ENCODE assay signal across 1 cellular context in the genomic region with DNA sequence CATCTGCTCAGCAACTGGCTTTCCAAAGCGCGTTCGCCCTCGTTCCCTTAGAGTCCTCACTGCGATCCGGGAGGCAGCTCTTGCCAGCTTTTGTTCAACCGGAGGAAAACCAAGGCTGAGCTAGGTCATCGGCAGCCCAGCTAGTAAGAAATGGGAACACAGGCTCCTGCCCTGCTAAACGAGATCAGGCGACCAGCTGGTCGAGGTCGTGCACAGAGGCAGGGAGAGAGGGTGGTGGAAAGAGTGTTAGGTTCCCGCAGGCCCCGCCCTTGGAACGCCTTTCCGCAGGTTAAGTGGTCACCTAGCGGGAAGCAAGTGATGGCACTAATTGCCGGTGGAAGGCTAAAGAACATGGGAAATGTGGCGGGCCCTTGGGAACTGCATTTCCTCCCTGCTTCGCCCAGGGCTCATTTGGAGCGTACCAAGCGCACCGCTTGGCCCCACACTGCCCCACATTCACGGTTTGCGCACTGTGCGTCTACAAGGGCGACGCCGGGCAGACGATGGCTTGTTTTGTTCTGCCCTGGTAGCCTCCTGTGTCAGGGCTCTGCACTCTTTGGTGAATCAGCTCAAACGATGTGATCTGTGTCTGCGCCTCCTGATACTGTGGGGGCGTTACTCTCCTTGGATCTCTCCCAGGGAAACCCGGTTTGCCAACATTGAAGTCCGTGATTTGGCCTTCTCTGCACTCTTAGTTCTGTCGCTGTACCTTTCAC.
TF ChIP-seq lines count a peak whose summit lies in the region.

No MANE protein-coding gene starts in this region.

TF ChIP-seq in WTC11, 78 proteins besides CTCF, POLR2A, EP300 and RAD21 (continued from another document):
- TF ChIP-seq, protein P1, sequence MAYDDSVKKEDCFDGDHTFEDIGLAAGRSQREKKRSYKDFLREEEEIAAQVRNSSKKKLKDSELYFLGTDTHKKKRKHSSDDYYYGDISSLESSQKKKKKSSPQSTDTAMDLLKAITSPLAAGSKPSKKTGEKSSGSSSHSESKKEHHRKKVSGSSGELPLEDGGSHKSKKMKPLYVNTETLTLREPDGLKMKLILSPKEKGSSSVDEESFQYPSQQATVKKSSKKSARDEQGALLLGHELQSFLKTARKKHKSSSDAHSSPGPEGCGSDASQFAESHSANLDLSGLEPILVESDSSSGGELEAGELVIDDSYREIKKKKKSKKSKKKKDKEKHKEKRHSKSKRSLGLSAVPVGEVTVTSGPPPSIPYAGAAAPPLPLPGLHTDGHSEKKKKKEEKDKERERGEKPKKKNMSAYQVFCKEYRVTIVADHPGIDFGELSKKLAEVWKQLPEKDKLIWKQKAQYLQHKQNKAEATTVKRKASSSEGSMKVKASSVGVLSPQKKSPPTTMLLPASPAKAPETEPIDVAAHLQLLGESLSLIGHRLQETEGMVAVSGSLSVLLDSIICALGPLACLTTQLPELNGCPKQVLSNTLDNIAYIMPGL (CRISPR knock-in tag; IDR thresholded peaks at IDR 0.05): no peak
- TF ChIP-seq ZBTB21 (CRISPR knock-in tag; IDR thresholded peaks at IDR 0.05; ENCODE audit: borderline replicate concordance): no peak
- TF ChIP-seq, protein P2, sequence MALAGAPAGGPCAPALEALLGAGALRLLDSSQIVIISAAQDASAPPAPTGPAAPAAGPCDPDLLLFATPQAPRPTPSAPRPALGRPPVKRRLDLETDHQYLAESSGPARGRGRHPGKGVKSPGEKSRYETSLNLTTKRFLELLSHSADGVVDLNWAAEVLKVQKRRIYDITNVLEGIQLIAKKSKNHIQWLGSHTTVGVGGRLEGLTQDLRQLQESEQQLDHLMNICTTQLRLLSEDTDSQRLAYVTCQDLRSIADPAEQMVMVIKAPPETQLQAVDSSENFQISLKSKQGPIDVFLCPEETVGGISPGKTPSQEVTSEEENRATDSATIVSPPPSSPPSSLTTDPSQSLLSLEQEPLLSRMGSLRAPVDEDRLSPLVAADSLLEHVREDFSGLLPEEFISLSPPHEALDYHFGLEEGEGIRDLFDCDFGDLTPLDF (CRISPR knock-in tag; IDR thresholded peaks at IDR 0.05): no peak
- TF ChIP-seq, protein P3, sequence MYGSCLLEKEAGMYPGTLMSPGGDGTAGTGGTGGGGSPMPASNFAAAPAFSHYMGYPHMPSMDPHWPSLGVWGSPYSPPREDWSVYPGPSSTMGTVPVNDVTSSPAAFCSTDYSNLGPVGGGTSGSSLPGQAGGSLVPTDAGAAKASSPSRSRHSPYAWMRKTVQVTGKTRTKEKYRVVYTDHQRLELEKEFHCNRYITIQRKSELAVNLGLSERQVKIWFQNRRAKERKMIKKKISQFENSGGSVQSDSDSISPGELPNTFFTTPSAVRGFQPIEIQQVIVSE (CRISPR knock-in tag; IDR thresholded peaks at IDR 0.05; ENCODE audit: borderline replicate concordance): no peak
- no peak for TF ChIP-seq GABPB1 (CRISPR knock-in tag; IDR thresholded peaks at IDR 0.05)
- TF ChIP-seq, protein P4, sequence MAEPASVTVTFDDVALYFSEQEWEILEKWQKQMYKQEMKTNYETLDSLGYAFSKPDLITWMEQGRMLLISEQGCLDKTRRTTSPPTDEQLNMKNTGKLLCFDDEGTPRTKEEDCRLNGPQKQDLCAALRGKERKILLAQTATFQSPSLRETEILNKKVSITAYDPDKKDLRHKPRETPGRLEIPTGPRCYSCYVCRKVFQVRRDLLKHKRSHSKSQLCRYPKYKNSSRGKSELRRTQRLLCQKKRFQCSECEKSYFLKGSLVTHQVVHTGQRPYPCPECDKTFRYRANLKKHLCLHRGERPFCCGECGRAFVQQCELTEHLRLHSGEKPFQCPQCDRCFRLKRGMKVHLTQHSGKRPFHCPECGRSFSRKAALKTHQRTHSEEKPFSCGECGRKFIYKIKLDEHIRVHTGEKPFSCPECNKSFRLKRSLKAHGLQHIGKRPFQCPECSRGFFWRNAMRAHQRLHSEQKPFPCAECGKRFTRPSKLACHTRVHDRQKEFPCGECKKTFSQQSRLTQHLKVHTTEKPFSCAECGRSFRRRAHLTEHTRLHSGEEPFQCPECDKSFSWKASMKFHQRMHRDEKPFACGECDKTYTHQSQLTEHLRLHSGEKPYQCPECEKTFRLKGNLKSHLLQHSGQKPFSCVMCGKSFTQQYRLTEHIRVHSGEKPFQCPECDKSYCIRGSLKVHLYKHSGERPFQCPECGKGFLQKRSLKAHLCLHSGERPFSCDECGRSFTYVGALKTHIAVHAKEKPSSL (CRISPR knock-in tag; conservative IDR thresholded peaks at IDR 0.05): no peak
- TF ChIP-seq JUN (CRISPR knock-in tag; IDR thresholded peaks at IDR 0.05): no peak
- TF ChIP-seq, protein P5, sequence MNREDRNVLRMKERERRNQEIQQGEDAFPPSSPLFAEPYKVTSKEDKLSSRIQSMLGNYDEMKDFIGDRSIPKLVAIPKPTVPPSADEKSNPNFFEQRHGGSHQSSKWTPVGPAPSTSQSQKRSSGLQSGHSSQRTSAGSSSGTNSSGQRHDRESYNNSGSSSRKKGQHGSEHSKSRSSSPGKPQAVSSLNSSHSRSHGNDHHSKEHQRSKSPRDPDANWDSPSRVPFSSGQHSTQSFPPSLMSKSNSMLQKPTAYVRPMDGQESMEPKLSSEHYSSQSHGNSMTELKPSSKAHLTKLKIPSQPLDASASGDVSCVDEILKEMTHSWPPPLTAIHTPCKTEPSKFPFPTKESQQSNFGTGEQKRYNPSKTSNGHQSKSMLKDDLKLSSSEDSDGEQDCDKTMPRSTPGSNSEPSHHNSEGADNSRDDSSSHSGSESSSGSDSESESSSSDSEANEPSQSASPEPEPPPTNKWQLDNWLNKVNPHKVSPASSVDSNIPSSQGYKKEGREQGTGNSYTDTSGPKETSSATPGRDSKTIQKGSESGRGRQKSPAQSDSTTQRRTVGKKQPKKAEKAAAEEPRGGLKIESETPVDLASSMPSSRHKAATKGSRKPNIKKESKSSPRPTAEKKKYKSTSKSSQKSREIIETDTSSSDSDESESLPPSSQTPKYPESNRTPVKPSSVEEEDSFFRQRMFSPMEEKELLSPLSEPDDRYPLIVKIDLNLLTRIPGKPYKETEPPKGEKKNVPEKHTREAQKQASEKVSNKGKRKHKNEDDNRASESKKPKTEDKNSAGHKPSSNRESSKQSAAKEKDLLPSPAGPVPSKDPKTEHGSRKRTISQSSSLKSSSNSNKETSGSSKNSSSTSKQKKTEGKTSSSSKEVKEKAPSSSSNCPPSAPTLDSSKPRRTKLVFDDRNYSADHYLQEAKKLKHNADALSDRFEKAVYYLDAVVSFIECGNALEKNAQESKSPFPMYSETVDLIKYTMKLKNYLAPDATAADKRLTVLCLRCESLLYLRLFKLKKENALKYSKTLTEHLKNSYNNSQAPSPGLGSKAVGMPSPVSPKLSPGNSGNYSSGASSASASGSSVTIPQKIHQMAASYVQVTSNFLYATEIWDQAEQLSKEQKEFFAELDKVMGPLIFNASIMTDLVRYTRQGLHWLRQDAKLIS (CRISPR knock-in tag; IDR thresholded peaks at IDR 0.05; ENCODE audit: borderline replicate concordance): no peak
- TF ChIP-seq, protein P6, sequence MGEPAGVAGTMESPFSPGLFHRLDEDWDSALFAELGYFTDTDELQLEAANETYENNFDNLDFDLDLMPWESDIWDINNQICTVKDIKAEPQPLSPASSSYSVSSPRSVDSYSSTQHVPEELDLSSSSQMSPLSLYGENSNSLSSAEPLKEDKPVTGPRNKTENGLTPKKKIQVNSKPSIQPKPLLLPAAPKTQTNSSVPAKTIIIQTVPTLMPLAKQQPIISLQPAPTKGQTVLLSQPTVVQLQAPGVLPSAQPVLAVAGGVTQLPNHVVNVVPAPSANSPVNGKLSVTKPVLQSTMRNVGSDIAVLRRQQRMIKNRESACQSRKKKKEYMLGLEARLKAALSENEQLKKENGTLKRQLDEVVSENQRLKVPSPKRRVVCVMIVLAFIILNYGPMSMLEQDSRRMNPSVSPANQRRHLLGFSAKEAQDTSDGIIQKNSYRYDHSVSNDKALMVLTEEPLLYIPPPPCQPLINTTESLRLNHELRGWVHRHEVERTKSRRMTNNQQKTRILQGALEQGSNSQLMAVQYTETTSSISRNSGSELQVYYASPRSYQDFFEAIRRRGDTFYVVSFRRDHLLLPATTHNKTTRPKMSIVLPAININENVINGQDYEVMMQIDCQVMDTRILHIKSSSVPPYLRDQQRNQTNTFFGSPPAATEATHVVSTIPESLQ (CRISPR knock-in tag; IDR thresholded peaks at IDR 0.05): no peak
